ENCODE assay signal across 9 cellular contexts in the genomic region with DNA sequence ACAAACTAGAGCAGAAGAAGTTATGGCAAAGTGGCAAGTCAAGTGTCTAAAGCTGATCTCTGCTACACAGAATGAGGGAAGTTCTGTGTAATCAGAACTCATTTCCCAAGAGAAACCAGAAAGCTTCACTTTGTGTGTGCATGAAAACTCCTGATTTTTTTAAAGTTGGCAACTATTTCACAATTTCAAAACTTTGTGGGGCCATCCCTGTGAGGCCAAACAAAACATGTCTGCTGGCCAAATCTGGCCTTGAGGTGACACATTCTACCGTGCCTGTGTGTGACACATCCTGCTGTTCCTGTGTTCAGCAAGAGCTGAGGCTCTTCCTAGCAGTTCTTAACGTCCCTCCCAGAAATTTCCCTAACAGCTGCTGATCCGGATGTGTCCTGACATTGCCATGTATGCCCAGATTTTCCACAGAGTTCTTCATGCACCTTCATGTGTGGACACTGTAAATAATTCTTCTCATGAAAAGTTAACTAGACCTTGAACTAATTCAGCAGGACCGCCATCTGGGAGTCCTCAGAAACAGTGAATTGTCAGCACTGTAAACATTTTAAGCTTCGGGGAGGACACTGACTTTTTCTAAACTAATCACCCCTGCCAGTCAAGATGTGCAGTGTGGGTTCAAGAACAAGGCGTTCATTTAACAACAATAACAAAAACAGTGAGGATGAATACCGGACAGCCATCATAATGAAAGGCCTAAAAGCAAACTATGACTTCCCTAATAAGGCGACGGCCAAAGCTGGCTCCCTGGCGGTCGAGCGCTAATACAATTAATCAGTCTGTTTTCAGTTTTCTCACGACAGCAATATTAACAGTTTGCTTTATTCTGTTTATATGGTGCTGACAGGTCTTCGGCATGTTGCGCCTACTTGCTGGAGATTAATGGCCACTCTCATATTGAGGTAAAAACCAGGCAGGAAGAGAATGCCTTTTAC.
DNase-seq lines count a peak whose midpoint lies in the region; ATAC-seq and TF ChIP-seq lines count a peak whose summit lies in the region.
"Had no signal": no experiment of that assay in that cellular context is flagged by ENCODE, and none has a peak within 500 bp of the region (broad histone marks: within the 10 kb centered on the region; RNA-seq: fewer than 3 reads in every experiment).

No MANE protein-coding gene starts in this region.

- H3K4me3 Mint-ChIP-seq in natural killer cell: no peak overlapping the region
- H3K4me3 Mint-ChIP-seq in natural killer cell treated with Interleukin-12 subunit alpha and Interleukin-12 subunit beta and Interleukin-15 and Interleukin-18, amount 100 ng/mL, for 72 hours: no peak overlapping the region

- H3K36me3 Mint-ChIP-seq in natural killer cell: peaks cover 11% of the 10 kb centered on the region
- H3K36me3 Mint-ChIP-seq in natural killer cell treated with Interleukin-12 subunit alpha and Interleukin-12 subunit beta and Interleukin-15 and Interleukin-18, amount 100 ng/mL, for 72 hours: no peaks in the 10 kb centered on the region

- peak overlapping the region; percentile 1 to 26 (median 23) for H3K4me3 ChIP-seq in esophagus muscularis mucosa
- H3K4me3 ChIP-seq in muscle layer of colon (ENCODE audit: low read depth in 1 of 2, low read length in 2 of 2): peak overlapping the region in 1 of 2 donors; percentile 44
- H3K4me3 ChIP-seq: BLaER1 had no signal

- H3K27me3 ChIP-seq in esophagus muscularis mucosa: no peaks in the 10 kb centered on the region
- H3K27me3 ChIP-seq in muscle layer of colon (ENCODE audit: control insufficient read depth in 1 of 2, insufficient read depth in 2 of 2, low read length in 2 of 2): no peaks in the 10 kb centered on the region
- H3K27me3 ChIP-seq: BLaER1 had no signal

- intact Hi-C loops in natural killer cell (cut with micrococcal nuclease) (no loop called here), esophagus muscularis mucosa (cut with DNase I) (loop anchor here (10.0 kb wide), 1 partner anchor 92 kb away; no protein-coding TSS in a partner anchor)

- H3K9ac ChIP-seq in muscle layer of colon (ENCODE audit: low read length): no peak overlapping the region
- H3K9ac ChIP-seq: BLaER1 had no signal

- ATAC-seq in natural killer cell (no peak), omental fat pad (ENCODE audit: low FRiP score) (no peak), HG02623 (IDR thresholded peaks at IDR 0.05; ENCODE audit: unreplicated experiment) (no peak)
- ATAC-seq in natural killer cell treated with Interleukin-12 subunit alpha and Interleukin-12 subunit beta and Interleukin-15 and Interleukin-18, amount 100 ng/mL, for 72 hours: no peak

- TF ChIP-seq POLR2A in esophagus muscularis mucosa (IDR thresholded peaks at IDR 0.05; ENCODE audit: low read depth): no peak

- H3K9me3 ChIP-seq in esophagus muscularis mucosa (no peaks in the 10 kb centered on the region), muscle layer of colon (ENCODE audit: low read length) (no peaks in the 10 kb centered on the region)
- H3K9me3 ChIP-seq: BLaER1 had no signal

- H3K4me1 ChIP-seq in esophagus muscularis mucosa (peaks cover 13 to 36% (median 33%) of the 10 kb centered on the region in 4 donors), muscle layer of colon (ENCODE audit: insufficient read depth, low read length) (peaks cover 30% of the 10 kb centered on the region)
- H3K4me1 ChIP-seq: BLaER1 had no signal

- H3K9me3 Mint-ChIP-seq in natural killer cell: no peaks in the 10 kb centered on the region
- no peaks in the 10 kb centered on the region for H3K9me3 Mint-ChIP-seq in natural killer cell treated with Interleukin-12 subunit alpha and Interleukin-12 subunit beta and Interleukin-15 and Interleukin-18, amount 100 ng/mL, for 72 hours

- H3K27me3 Mint-ChIP-seq in natural killer cell (ENCODE audit: low read depth in 2 of 2): no peaks in the 10 kb centered on the region
- H3K27me3 Mint-ChIP-seq in natural killer cell treated with Interleukin-12 subunit alpha and Interleukin-12 subunit beta and Interleukin-15 and Interleukin-18, amount 100 ng/mL, for 72 hours: no peaks in the 10 kb centered on the region

- H3K27ac Mint-ChIP-seq in natural killer cell: peak overlapping the region; percentile 22 to 24
- no peak overlapping the region for H3K27ac Mint-ChIP-seq in natural killer cell treated with Interleukin-12 subunit alpha and Interleukin-12 subunit beta and Interleukin-15 and Interleukin-18, amount 100 ng/mL, for 72 hours

- DNase-seq in natural killer cell: no peak
- DNase-seq in natural killer cell treated with Interleukin-12 subunit alpha and Interleukin-12 subunit beta and Interleukin-15 and Interleukin-18, amount 100 ng/mL, for 72 hours (ENCODE audit: low spot score): no peak
- peak; percentile 93 for DNase-seq in esophagus muscularis mucosa (ENCODE audit: extremely low spot score)
- no peak for DNase-seq in omental fat pad (ENCODE audit: low spot score)
- no peak for DNase-seq in NCI-H187 (lab: John Stamatoyannopoulos, UW)
- no peak for DNase-seq in KG1 (lab: John Stamatoyannopoulos, UW)

- peaks cover 0 to 19% of the 10 kb centered on the region in 2 donors for H3K4me1 Mint-ChIP-seq in natural killer cell
- peaks cover 0 to 3% of the 10 kb centered on the region in 2 donors for H3K4me1 Mint-ChIP-seq in natural killer cell treated with Interleukin-12 subunit alpha and Interleukin-12 subunit beta and Interleukin-15 and Interleukin-18, amount 100 ng/mL, for 72 hours (ENCODE audit: low read depth in 2 of 2)

- H3K27ac ChIP-seq in esophagus muscularis mucosa (replicated peaks in 1 of 4) (peak overlapping the region; percentile 72 to 80 (median 74)), muscle layer of colon (ENCODE audit: low read depth, low read length) (peak overlapping the region; percentile 84)
- H3K27ac ChIP-seq: BLaER1 had no signal

- TF ChIP-seq CTCF in natural killer cell (IDR thresholded peaks at IDR 0.05): no peak
- TF ChIP-seq CTCF in esophagus muscularis mucosa (IDR thresholded peaks at IDR 0.05): no peak
- TF ChIP-seq CTCF in omental fat pad (IDR thresholded peaks at IDR 0.05): no peak

- TF ChIP-seq EP300 in esophagus muscularis mucosa (IDR thresholded peaks at IDR 0.05): peak; percentile 1

- H3K36me3 ChIP-seq in esophagus muscularis mucosa (peaks cover 0 to 13% (median 5%) of the 10 kb centered on the region in 4 donors), muscle layer of colon (ENCODE audit: insufficient read depth, low read length) (no peaks in the 10 kb centered on the region)

- 34% methylated on average over 15 of the region's 15 CpGs for WGBS in esophagus muscularis mucosa

Comparison
In these comparisons a context has a peak if more than half of its experiments do, and no peak if none do; other contexts are left out.
1. H3K27ac Mint-ChIP-seq: peak in natural killer cell (2 of 2); none in natural killer cell treated with Interleukin-12 subunit alpha and Interleukin-12 subunit beta and Interleukin-15 and Interleukin-18, amount 100 ng/mL, for 72 hours (0 of 2).